In genomic region chr16:66466636-66467035, GRCh38 we compare ENCODE assay signal across 1 cellular context. TPM values are rescaled to one million over a fixed set of nuclear protein-coding genes. Genes with fewer than 3 reads are reported as not detected.
"Had no signal": no experiment of that assay in that cellular context is flagged by ENCODE, and none has a peak within 500 bp of the region (broad histone marks: within the 10 kb centered on the region; RNA-seq: fewer than 3 reads in every experiment).

No MANE protein-coding gene starts in this region.

RNA-seq across cellular contexts. Expression of gene BEAN1, which starts 39.5 kb away (rescaled TPM):
- total RNA-seq: vagina had no signal
